Comparison of ENCODE assay signal across 22 cellular contexts in genomic region chr4:8067945-8068894, GRCh38.
A peak's percentile ranks its signal among the peaks of the same experiment; 100 is the strongest.
DNase-seq lines count a peak whose midpoint lies in the region; ATAC-seq, FAIRE-seq and TF ChIP-seq lines count a peak whose summit lies in the region.
"Had no signal": no experiment of that assay in that cellular context is flagged by ENCODE, and none has a peak within 500 bp of the region (broad histone marks: within the 10 kb centered on the region; RNA-seq: fewer than 3 reads in every experiment).

No MANE protein-coding gene starts in this region.

- H3K27ac ChIP-seq in HepG2 (ENCODE audit: extremely low read length, insufficient read depth, low read length) (no peak overlapping the region), right lobe of liver (no peak overlapping the region), left ventricle myocardium inferior (replicated peaks) (peak overlapping the region; percentile 42), neuronal stem cell (replicated peaks; ENCODE audit: low read length) (no peak overlapping the region), urinary bladder (ENCODE audit: low read depth) (peak overlapping the region; percentile 3)
- H3K27ac ChIP-seq: GM23248, KMS-11, SJCRH30 had no signal

- H2BK5ac ChIP-seq in neuronal stem cell (ENCODE audit: low read length), result no peak overlapping the region

- no peak overlapping the region for H2BK12ac ChIP-seq in neuronal stem cell (ENCODE audit: low read length)

- CTCF ChIA-PET in HepG2 (lab: Yijun Ruan, JAX; ENCODE audit: low intra/inter-chr PET ratio, low total read pairs), result no interaction called here

- H3K9ac ChIP-seq in HepG2 (ENCODE audit: insufficient read depth, low read depth, low read length), result no peak overlapping the region
- H3K9ac ChIP-seq in neuronal stem cell (ENCODE audit: low read depth, low read length, poor library complexity), result no peak overlapping the region
- H3K9ac ChIP-seq: GM23248, KMS-11 had no signal

- intact Hi-C loops in HepG2 (cut with micrococcal nuclease; ENCODE audit: unreplicated experiment) (no loop called here), right lobe of liver (cut with DNase I) (no loop called here), left ventricle myocardium inferior (cut with micrococcal nuclease) (no loop called here)

- H3K4me2 ChIP-seq in HepG2 (ENCODE audit: low read depth, low read length), result peak overlapping the region; percentile 51
- H3K4me2 ChIP-seq in neuronal stem cell (ENCODE audit: insufficient read depth, low read length, poor library complexity, severe bottlenecking), result no peak overlapping the region
- H3K4me2 ChIP-seq: KMS-11 had no signal

- no peaks in the 10 kb centered on the region for H3K79me2 ChIP-seq in HepG2 (ENCODE audit: insufficient read depth, low read length)

- H2BK15ac ChIP-seq in neuronal stem cell (ENCODE audit: low read length), result no peak overlapping the region

- H3K18ac ChIP-seq in neuronal stem cell (ENCODE audit: low read length), result peak overlapping the region; percentile 72

- peaks cover 9 to 56% of the 10 kb centered on the region in 2 experiments for H3K27me3 ChIP-seq in HepG2 (ENCODE audit: control insufficient read depth in 1 of 2, insufficient read depth in 2 of 2, low read length in 2 of 2)
- no peaks in the 10 kb centered on the region for H3K27me3 ChIP-seq in right lobe of liver
- H3K27me3 ChIP-seq in left ventricle myocardium inferior (ENCODE audit: low read depth), result peaks cover 20% of the 10 kb centered on the region
- H3K27me3 ChIP-seq in neuronal stem cell (ENCODE audit: control insufficient read depth in 3 of 3, insufficient read depth in 3 of 3, low read depth in 1 of 3, low read length in 3 of 3), result peaks cover 0 to 51% (median 3%) of the 10 kb centered on the region in 3 experiments

- H4K20me1 ChIP-seq in HepG2 (ENCODE audit: insufficient read depth, low read length), result no peaks in the 10 kb centered on the region

- no peak overlapping the region for H2AFZ ChIP-seq in HepG2 (ENCODE audit: low read length)
- H2AFZ ChIP-seq in neuronal stem cell (ENCODE audit: low read length), result no peak overlapping the region
- H2AFZ ChIP-seq: GM23248 had no signal

- H3K9me3 ChIP-seq in HepG2 (ENCODE audit: low read length), result peaks cover 21% of the 10 kb centered on the region
- peaks cover 0 to 16% (median 1%) of the 10 kb centered on the region in 4 donors for H3K9me3 ChIP-seq in right lobe of liver
- H3K9me3 ChIP-seq in left ventricle myocardium inferior (replicated peaks), result peaks cover 22% of the 10 kb centered on the region
- peaks cover 15 to 16% of the 10 kb centered on the region in 2 donors for H3K9me3 ChIP-seq in neuronal stem cell (replicated peaks in 1 of 2; ENCODE audit: control insufficient read depth in 2 of 2, insufficient read depth in 1 of 2, low read depth in 1 of 2, low read length in 2 of 2)

- no peak overlapping the region for H3K4ac ChIP-seq in neuronal stem cell (ENCODE audit: low read length)

- TF ChIP-seq EP300 in HepG2 (IDR thresholded peaks at IDR 0.05; ENCODE audit: low read depth in 2 of 2, low read length in 2 of 2) (no peak), HepG2 (CRISPR knock-in tag; IDR thresholded peaks at IDR 0.05; ENCODE audit: borderline replicate concordance) (no peak)

- H3K14ac ChIP-seq in neuronal stem cell (ENCODE audit: low read length), result no peak overlapping the region

- no peak for TF ChIP-seq RAD21 in HepG2 (CRISPR knock-in tag; IDR thresholded peaks at IDR 0.05)

- 35% methylated on average over 25 of the region's 28 CpGs for WGBS in HepG2 (ENCODE audit: low lambda C conversion rate)
- WGBS in right lobe of liver (ENCODE audit: insufficient coverage, low coverage, low lambda C conversion rate, missing lambda C conversion rate), result 84% methylated on average over 15 of the region's 28 CpGs
- no CpG with 5 or more reads among the region's 28 CpGs for WGBS in neuronal stem cell (ENCODE audit: extremely low coverage in 2 of 2, insufficient read length in 2 of 2, insufficient replicate concordance in 1 of 2), 2 donors
- 82% methylated on average over 28 of the region's 28 CpGs for WGBS in urinary bladder

- no peak overlapping the region for H4K91ac ChIP-seq in neuronal stem cell (ENCODE audit: low read depth, low read length, poor library complexity)

- FAIRE-seq in HepG2 (lab: Jason Lieb, UNC), result no peak

- no peak overlapping the region for H2BK120ac ChIP-seq in neuronal stem cell (ENCODE audit: low read depth, low read length)

- H3K4me3 ChIP-seq in HepG2 (replicated peaks in 1 of 3; ENCODE audit: insufficient read depth in 1 of 3, low read depth in 2 of 3, low read length in 3 of 3) (no peak overlapping the region), right lobe of liver (no peak overlapping the region), left ventricle myocardium inferior (no peak overlapping the region), neuronal stem cell (ENCODE audit: low read length in 2 of 2) (no peak overlapping the region), urinary bladder (ENCODE audit: low read depth, low read length) (no peak overlapping the region)
- H3K4me3 ChIP-seq: GM23248, SJCRH30 had no signal

- no peak overlapping the region for H4K8ac ChIP-seq in neuronal stem cell (ENCODE audit: low read depth, low read length)

- in situ Hi-C loops in HepG2 (cut with HindIII; ENCODE audit: extremely low pct_ligation_motif_present, low pct_unique_long_range_greater_than_20kb), result no loop called here

- H3K23ac ChIP-seq in neuronal stem cell (ENCODE audit: low read depth, low read length, poor library complexity), result peak overlapping the region; percentile 5

- peak overlapping the region; percentile 2 for H2AK5ac ChIP-seq in neuronal stem cell (ENCODE audit: low read depth, low read length)

- ATAC-seq in HepG2, result peak; percentile 59
- ATAC-seq in right lobe of liver, result no peak
- ATAC-seq in HG02763 (IDR thresholded peaks at IDR 0.05; ENCODE audit: unreplicated experiment), result no peak
- ATAC-seq: HCT116, Panc1 had no signal

- H3K4me1 ChIP-seq in HepG2 (ENCODE audit: insufficient read depth, low read length), result peaks cover 14% of the 10 kb centered on the region; the same call in 1 of the 2 replicates
- H3K4me1 ChIP-seq in right lobe of liver, result no peaks in the 10 kb centered on the region
- peaks cover 7% of the 10 kb centered on the region for H3K4me1 ChIP-seq in left ventricle myocardium inferior
- peaks cover 0 to 27% of the 10 kb centered on the region in 2 donors for H3K4me1 ChIP-seq in neuronal stem cell (ENCODE audit: control insufficient read depth in 2 of 2, insufficient read depth in 1 of 2, low read depth in 1 of 2, low read length in 2 of 2)
- no peaks in the 10 kb centered on the region for H3K4me1 ChIP-seq in urinary bladder (ENCODE audit: insufficient read depth)
- H3K4me1 ChIP-seq: SJCRH30 had no signal

- no TSS peak for BruUV-seq in HepG2 (replicated peaks; lab: Mats Ljungman, UMichigan)

- H3K36me3 ChIP-seq in HepG2 (replicated peaks in 1 of 2; ENCODE audit: control insufficient read depth in 1 of 2, insufficient read depth in 2 of 2, low read length in 2 of 2), result no peaks in the 10 kb centered on the region
- no peaks in the 10 kb centered on the region for H3K36me3 ChIP-seq in right lobe of liver
- peaks cover 17% of the 10 kb centered on the region for H3K36me3 ChIP-seq in left ventricle myocardium inferior
- no peaks in the 10 kb centered on the region for H3K36me3 ChIP-seq in neuronal stem cell (replicated peaks in 1 of 2; ENCODE audit: control insufficient read depth in 2 of 2, insufficient read depth in 2 of 2, low read length in 2 of 2)
- H3K36me3 ChIP-seq in urinary bladder (ENCODE audit: insufficient read depth), result no peaks in the 10 kb centered on the region
- H3K36me3 ChIP-seq: SJCRH30 had no signal

- DNase-seq in HepG2 (ENCODE audit: low spot score) (no peak), right lobe of liver (no peak), left ventricle myocardium inferior (no peak), neuronal stem cell (ENCODE audit: low spot score) (no peak), SW480 (ENCODE audit: low spot score) (no peak), NCI-H2081 (lab: John Stamatoyannopoulos, UW) (no peak)
- DNase-seq: CD4-positive, CD25-positive, alpha-beta regulatory T cell; DMS79; GM23248; IMR-90; NCI-H1092 treated with DMSO at 0.1 percent for 48 hours; NCI-H1436 treated with DMSO at 0.1 percent for 48 hours; NCI-H1930; NCI-H2227 treated with DMSO at 0.1 percent for 48 hours; NCI-H510A; NCI-H748 treated with DMSO at 0.1 percent for 48 hours; SJCRH30 had no signal

- H3K79me1 ChIP-seq in neuronal stem cell (ENCODE audit: low read depth, low read length), result peaks cover 2% of the 10 kb centered on the region

- TF ChIP-seq POLR2A in HepG2 (IDR thresholded peaks at IDR 0.05; ENCODE audit: insufficient read depth in 1 of 2, low read depth in 2 of 2, low read length in 2 of 2) (no peak), right lobe of liver (IDR thresholded peaks at IDR 0.05) (no peak)

- no peak for TF ChIP-seq CTCF in HepG2 (CRISPR knock-in tag; IDR thresholded peaks at IDR 0.05)
- no peak for TF ChIP-seq CTCF in right lobe of liver (IDR thresholded peaks at IDR 0.05)
- TF ChIP-seq CTCF in left ventricle myocardium inferior (IDR thresholded peaks at IDR 0.05; ENCODE audit: borderline replicate concordance), result no peak

- POLR2A ChIA-PET in HepG2 (lab: Yijun Ruan, JAX), result no interaction called here

TF ChIP-seq in HepG2, 621 proteins besides CTCF, POLR2A, EP300 and RAD21 (continues in another document):
- TF ChIP-seq ZNF205 (CRISPR knock-in tag; IDR thresholded peaks at IDR 0.05) (no peak), LCORL (IDR thresholded peaks at IDR 0.05) (no peak), LCORL (CRISPR knock-in tag; IDR thresholded peaks at IDR 0.05) (no peak), ZBTB7A (CRISPR knock-in tag; IDR thresholded peaks at IDR 0.05) (no peak), ZNF232 (CRISPR knock-in tag; IDR thresholded peaks at IDR 0.05; ENCODE audit: borderline replicate concordance) (no peak), PCBP2 (optimal IDR thresholded peaks at IDR 0.05; ENCODE audit: low read depth, low read length, poor library complexity, severe bottlenecking) (no peak), PCBP1 (IDR thresholded peaks at IDR 0.05; ENCODE audit: borderline replicate concordance, low read depth, low read length) (no peak), TP53 (CRISPR knock-in tag; conservative IDR thresholded peaks at IDR 0.05) (no peak), RORA (CRISPR knock-in tag; IDR thresholded peaks at IDR 0.05) (no peak), ZNF17 (CRISPR knock-in tag; IDR thresholded peaks at IDR 0.05) (no peak)
- TF ChIP-seq, protein P1, sequence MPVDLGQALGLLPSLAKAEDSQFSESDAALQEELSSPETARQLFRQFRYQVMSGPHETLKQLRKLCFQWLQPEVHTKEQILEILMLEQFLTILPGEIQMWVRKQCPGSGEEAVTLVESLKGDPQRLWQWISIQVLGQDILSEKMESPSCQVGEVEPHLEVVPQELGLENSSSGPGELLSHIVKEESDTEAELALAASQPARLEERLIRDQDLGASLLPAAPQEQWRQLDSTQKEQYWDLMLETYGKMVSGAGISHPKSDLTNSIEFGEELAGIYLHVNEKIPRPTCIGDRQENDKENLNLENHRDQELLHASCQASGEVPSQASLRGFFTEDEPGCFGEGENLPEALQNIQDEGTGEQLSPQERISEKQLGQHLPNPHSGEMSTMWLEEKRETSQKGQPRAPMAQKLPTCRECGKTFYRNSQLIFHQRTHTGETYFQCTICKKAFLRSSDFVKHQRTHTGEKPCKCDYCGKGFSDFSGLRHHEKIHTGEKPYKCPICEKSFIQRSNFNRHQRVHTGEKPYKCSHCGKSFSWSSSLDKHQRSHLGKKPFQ (CRISPR knock-in tag; IDR thresholded peaks at IDR 0.05; ENCODE audit: insufficient replicate concordance), result no peak

Comparison
In these comparisons a context has a peak if more than half of its experiments do, and no peak if none do; other contexts are left out.
1. H3K27ac ChIP-seq: peak in left ventricle myocardium inferior (single experiment) and urinary bladder (single experiment); none in HepG2 (single experiment), right lobe of liver (0 of 3) and neuronal stem cell (single experiment).